Comparison of ENCODE assay signal across 21 cellular contexts in genomic region chr4:121714548-121714947, GRCh38. TPM values are rescaled to one million over a fixed set of nuclear protein-coding genes. Genes with fewer than 3 reads are reported as not detected.
"Had no signal": no experiment of that assay in that cellular context is flagged by ENCODE, and none has a peak within 500 bp of the region (broad histone marks: within the 10 kb centered on the region; RNA-seq: fewer than 3 reads in every experiment).

No MANE protein-coding gene starts in this region.

- H3K9me3 ChIP-seq: SJSA1 had no signal

- DNase-seq: Karpas-422, KG1, MM.1S, NCI-H1092 treated with DMSO at 0.1 percent for 48 hours, NCI-H1436, NCI-H187, NCI-H2029, NCI-H2081 treated with DMSO at 0.1 percent for 48 hours, NCI-H2171, NCI-H226, NCI-H446, NCI-H510A, NCI-H524 treated with DMSO at 0.1 percent for 48 hours, NCI-H69, NCI-H774, Right ventricle myocardium superior, RPMI8226, SIG-M5 had no signal

- H3K27ac ChIP-seq: SJSA1, SK-N-MC had no signal

- H3K4me3 ChIP-seq: SJSA1, SK-N-MC had no signal

- H3K36me3 ChIP-seq: SJSA1 had no signal

- H3K27me3 ChIP-seq: SJSA1 had no signal

RNA-seq across cellular contexts. Expression of gene SMIM43, which starts 50.4 kb away (rescaled TPM):
- total RNA-seq: HT1080, Right ventricle myocardium superior had no signal
